In the genomic region with DNA sequence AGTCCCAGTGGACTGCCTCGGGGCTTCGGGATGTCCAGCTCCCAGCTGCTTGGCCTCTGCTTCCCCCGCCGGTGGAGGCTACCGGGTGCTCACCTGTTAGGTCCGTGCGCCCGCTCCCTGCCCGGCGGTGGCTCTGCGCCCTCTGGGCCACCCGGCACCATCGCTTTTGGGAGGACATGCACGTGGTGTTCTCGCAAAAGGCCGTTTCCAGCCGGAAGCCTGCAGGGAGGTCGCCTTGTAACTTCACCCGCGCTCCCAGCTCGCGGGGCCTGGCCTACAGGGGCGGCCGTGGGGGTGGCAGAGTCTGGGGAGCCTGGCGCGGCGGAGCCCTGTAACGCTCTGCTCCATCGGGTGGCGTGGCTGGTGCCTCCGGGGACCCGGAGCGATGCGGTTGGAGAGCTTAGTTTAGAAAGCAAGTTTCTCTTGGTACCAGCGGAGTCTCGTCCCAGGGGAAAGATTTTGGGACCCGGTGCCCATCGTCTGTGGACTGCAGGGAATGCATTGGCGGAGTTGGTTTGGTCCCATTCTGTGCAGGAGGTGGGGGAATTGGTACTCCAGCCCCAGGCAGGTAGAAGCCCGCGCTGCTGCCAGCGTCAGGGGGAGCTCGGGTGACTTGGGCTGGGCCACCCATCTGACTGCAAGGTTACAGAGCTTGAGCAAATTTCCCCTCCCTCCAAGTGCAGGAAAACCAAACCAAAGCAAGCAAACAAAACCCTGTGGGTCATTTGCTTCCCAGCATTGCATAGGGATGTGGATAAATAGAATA, we compare ENCODE assay signal across 8 cellular contexts. TPM values are rescaled to one million over a fixed set of nuclear protein-coding genes. Genes with fewer than 3 reads are reported as not detected.
A peak's percentile ranks its signal among the peaks of the same experiment; 100 is the strongest.
DNase-seq lines count a peak whose midpoint lies in the region; ATAC-seq, FAIRE-seq and TF ChIP-seq lines count a peak whose summit lies in the region.

No MANE protein-coding gene starts in this region.

- CTCF ChIA-PET in A549 (lab: Yijun Ruan, JAX) = interaction anchor here (1.0 to 2.2 kb wide), 7 partner anchors 18 to 153 kb away, joined by 3 to 5 read pairs (median 3); no protein-coding TSS in a partner anchor

- peaks cover 9% of the 10 kb centered on the region for H3K27me3 Mint-ChIP-seq in activated naive CD8-positive, alpha-beta T cell treated with anti-CD3 and anti-CD28 coated beads, Interleukin-2, amount 10 ng/mL, durations not matched to agents 7 days and 5 days

- no peak for DNase-seq in A549 (ENCODE audit: low read depth in 1 of 2, low spot score in 1 of 2)
- DNase-seq in RWPE2 (ENCODE audit: low spot score) = no peak
- peak; percentile 68 for DNase-seq in activated naive CD8-positive, alpha-beta T cell treated with anti-CD3 and anti-CD28 coated beads, Interleukin-2, amount 10 ng/mL, durations not matched to agents 7 days and 5 days
- DNase-seq in hypothalamus (lab: John Stamatoyannopoulos, UW) = peak in 26 of 51 donors; percentile 22 to 77 (median 52)
- no peak for DNase-seq in superior temporal gyrus (ENCODE audit: extremely low spot score)

- no peak for TF ChIP-seq EP300 in A549 (IDR thresholded peaks at IDR 0.05)

- H3K9ac ChIP-seq in skeletal muscle satellite cell (ENCODE audit: low read depth, low read length) = peak overlapping the region; percentile 77

- no peak for TF ChIP-seq CTCF in A549 (IDR thresholded peaks at IDR 0.05)
- no peak for TF ChIP-seq CTCF in RWPE2 (IDR thresholded peaks at IDR 0.05; ENCODE audit: poor library complexity, severe bottlenecking)

- H3K27me3 ChIP-seq in RWPE2 (ENCODE audit: insufficient read depth, poor library complexity, severe bottlenecking) = peaks cover 7% of the 10 kb centered on the region
- peaks cover 4% of the 10 kb centered on the region for H3K27me3 ChIP-seq in skeletal muscle satellite cell (ENCODE audit: control insufficient read depth, insufficient read depth, low read length)

- no peak for TF ChIP-seq RAD21 in A549 (conservative IDR thresholded peaks at IDR 0.05 in 1 of 2, IDR thresholded peaks at IDR 0.05 in 1 of 2)

- peaks cover 32% of the 10 kb centered on the region for H3K4me1 Mint-ChIP-seq in activated naive CD8-positive, alpha-beta T cell treated with anti-CD3 and anti-CD28 coated beads, Interleukin-2, amount 10 ng/mL, durations not matched to agents 7 days and 5 days

- H3K27ac ChIP-seq in A549 (peak overlapping the region; percentile 69 to 89), RWPE2 (ENCODE audit: poor library complexity, severe bottlenecking) (no peak overlapping the region)

- H3K4me2 ChIP-seq in A549 = peak overlapping the region; percentile 71
- H3K4me2 ChIP-seq in skeletal muscle satellite cell (ENCODE audit: low read length) = peak overlapping the region; percentile 97

- peaks cover 6% of the 10 kb centered on the region for H3K36me3 Mint-ChIP-seq in activated naive CD8-positive, alpha-beta T cell treated with anti-CD3 and anti-CD28 coated beads, Interleukin-2, amount 10 ng/mL, durations not matched to agents 7 days and 5 days

- H3K4me3 ChIP-seq in A549 (peak overlapping the region; percentile 69), RWPE2 (ENCODE audit: severe bottlenecking) (peak overlapping the region; percentile 60), skeletal muscle satellite cell (ENCODE audit: low read length) (peak overlapping the region; percentile 82)

- H3K4me1 ChIP-seq in A549 = peaks cover 19% of the 10 kb centered on the region; the same call in 2 of the 3 replicates
- no peaks in the 10 kb centered on the region for H3K4me1 ChIP-seq in RWPE2 (ENCODE audit: insufficient read depth, poor library complexity, severe bottlenecking)
- H3K4me1 ChIP-seq in skeletal muscle satellite cell (ENCODE audit: control insufficient read depth, insufficient read depth, low read length) = peaks cover 27% of the 10 kb centered on the region

- H3K4me3 Mint-ChIP-seq in activated naive CD8-positive, alpha-beta T cell treated with anti-CD3 and anti-CD28 coated beads, Interleukin-2, amount 10 ng/mL, durations not matched to agents 7 days and 5 days = peak overlapping the region; percentile 86

- TF ChIP-seq POLR2A in A549 (IDR thresholded peaks at IDR 0.05; ENCODE audit: low read length) = no peak

- POLR2A ChIA-PET in A549 (lab: Yijun Ruan, JAX) = interaction anchor here (0.7 to 1.6 kb wide), 2 partner anchors 12 to 107 kb away, joined by 3 to 8 read pairs; no protein-coding TSS in a partner anchor
- POLR2A ChIA-PET in activated naive CD8-positive, alpha-beta T cell treated with anti-CD3 and anti-CD28 coated beads, Interleukin-2, amount 10 ng/mL, durations not matched to agents 7 days and 5 days (lab: Charles Lee) = interaction anchor here (0.8 to 2.9 kb wide), 9 partner anchors 27 to 194 kb away, joined by 3 to 20 read pairs (median 4); no protein-coding TSS in a partner anchor

- no peaks in the 10 kb centered on the region for H3K9me3 Mint-ChIP-seq in activated naive CD8-positive, alpha-beta T cell treated with anti-CD3 and anti-CD28 coated beads, Interleukin-2, amount 10 ng/mL, durations not matched to agents 7 days and 5 days

- peak overlapping the region; percentile 75 for H3K27ac Mint-ChIP-seq in activated naive CD8-positive, alpha-beta T cell treated with anti-CD3 and anti-CD28 coated beads, Interleukin-2, amount 10 ng/mL, durations not matched to agents 7 days and 5 days

- 2% methylated on average over 13 of the region's 43 CpGs for WGBS in A549 (ENCODE audit: missing lambda C conversion rate)

- peak; percentile 77 to 82 for ATAC-seq in A549
- ATAC-seq in GM18868 (IDR thresholded peaks at IDR 0.05; ENCODE audit: unreplicated experiment) = peak; percentile 33
- peak; percentile 34 for ATAC-seq in HG03139 (IDR thresholded peaks at IDR 0.05; ENCODE audit: unreplicated experiment)
- ATAC-seq in RWPE2 (ENCODE audit: low read depth) = peak; percentile 60
- peak; percentile 69 for ATAC-seq in activated naive CD8-positive, alpha-beta T cell treated with anti-CD3 and anti-CD28 coated beads, Interleukin-2, amount 10 ng/mL, durations not matched to agents 7 days and 5 days (ENCODE audit: low read depth)

- no peaks in the 10 kb centered on the region for H3K36me3 ChIP-seq in RWPE2 (ENCODE audit: low read depth)
- no peaks in the 10 kb centered on the region for H3K36me3 ChIP-seq in skeletal muscle satellite cell (ENCODE audit: insufficient read depth, low read length)

- H3K9me3 ChIP-seq in A549 = no peaks in the 10 kb centered on the region
- no peaks in the 10 kb centered on the region for H3K9me3 ChIP-seq in RWPE2 (ENCODE audit: severe bottlenecking)
- no peaks in the 10 kb centered on the region for H3K9me3 ChIP-seq in skeletal muscle satellite cell (replicated peaks; ENCODE audit: low read length)

- FAIRE-seq in A549 (lab: Jason Lieb, UNC) = no peak

TF ChIP-seq in A549, 52 proteins besides CTCF, POLR2A, EP300 and RAD21 (continues in another document):
- TF ChIP-seq, protein P1, sequence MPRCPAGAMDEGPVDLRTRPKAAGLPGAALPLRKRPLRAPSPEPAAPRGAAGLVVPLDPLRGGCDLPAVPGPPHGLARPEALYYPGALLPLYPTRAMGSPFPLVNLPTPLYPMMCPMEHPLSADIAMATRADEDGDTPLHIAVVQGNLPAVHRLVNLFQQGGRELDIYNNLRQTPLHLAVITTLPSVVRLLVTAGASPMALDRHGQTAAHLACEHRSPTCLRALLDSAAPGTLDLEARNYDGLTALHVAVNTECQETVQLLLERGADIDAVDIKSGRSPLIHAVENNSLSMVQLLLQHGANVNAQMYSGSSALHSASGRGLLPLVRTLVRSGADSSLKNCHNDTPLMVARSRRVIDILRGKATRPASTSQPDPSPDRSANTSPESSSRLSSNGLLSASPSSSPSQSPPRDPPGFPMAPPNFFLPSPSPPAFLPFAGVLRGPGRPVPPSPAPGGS (IDR thresholded peaks at IDR 0.05) = no peak
- TF ChIP-seq MAFK (IDR thresholded peaks at IDR 0.05; ENCODE audit: partially characterized antibody) = no peak
- no peak for TF ChIP-seq MYC (IDR thresholded peaks at IDR 0.05; ENCODE audit: borderline replicate concordance, low read length)
- TF ChIP-seq NR3C1 (IDR thresholded peaks at IDR 0.05) = no peak
- TF ChIP-seq PHF8 (IDR thresholded peaks at IDR 0.05; ENCODE audit: borderline replicate concordance, low read depth) = 0 out of 2 replicates have a peak, but pooled peaks have one; percentile 26
- no peak for TF ChIP-seq EHF (CRISPR knock-in tag; IDR thresholded peaks at IDR 0.05)
- TF ChIP-seq ESRRA (IDR thresholded peaks at IDR 0.05; ENCODE audit: borderline replicate concordance, low read length) = no peak
- TF ChIP-seq, protein P2, sequence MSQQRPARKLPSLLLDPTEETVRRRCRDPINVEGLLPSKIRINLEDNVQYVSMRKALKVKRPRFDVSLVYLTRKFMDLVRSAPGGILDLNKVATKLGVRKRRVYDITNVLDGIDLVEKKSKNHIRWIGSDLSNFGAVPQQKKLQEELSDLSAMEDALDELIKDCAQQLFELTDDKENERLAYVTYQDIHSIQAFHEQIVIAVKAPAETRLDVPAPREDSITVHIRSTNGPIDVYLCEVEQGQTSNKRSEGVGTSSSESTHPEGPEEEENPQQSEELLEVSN (IDR thresholded peaks at IDR 0.05; ENCODE audit: borderline replicate concordance, low read depth) = 0 out of 2 replicates have a peak, but pooled peaks have one; percentile 19
- TF ChIP-seq, protein P3, sequence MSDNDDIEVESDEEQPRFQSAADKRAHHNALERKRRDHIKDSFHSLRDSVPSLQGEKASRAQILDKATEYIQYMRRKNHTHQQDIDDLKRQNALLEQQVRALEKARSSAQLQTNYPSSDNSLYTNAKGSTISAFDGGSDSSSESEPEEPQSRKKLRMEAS (IDR thresholded peaks at IDR 0.05) = peak; percentile 60; the same call in 1 of the 2 replicates
- TF ChIP-seq RFX5 (IDR thresholded peaks at IDR 0.05) = no peak
- TF ChIP-seq, protein P4, sequence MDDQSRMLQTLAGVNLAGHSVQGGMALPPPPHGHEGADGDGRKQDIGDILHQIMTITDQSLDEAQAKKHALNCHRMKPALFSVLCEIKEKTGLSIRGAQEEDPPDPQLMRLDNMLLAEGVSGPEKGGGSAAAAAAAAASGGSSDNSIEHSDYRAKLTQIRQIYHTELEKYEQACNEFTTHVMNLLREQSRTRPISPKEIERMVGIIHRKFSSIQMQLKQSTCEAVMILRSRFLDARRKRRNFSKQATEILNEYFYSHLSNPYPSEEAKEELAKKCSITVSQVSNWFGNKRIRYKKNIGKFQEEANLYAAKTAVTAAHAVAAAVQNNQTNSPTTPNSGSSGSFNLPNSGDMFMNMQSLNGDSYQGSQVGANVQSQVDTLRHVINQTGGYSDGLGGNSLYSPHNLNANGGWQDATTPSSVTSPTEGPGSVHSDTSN (IDR thresholded peaks at IDR 0.05) = no peak
- no peak for TF ChIP-seq RARB (CRISPR knock-in tag; IDR thresholded peaks at IDR 0.05)

RNA-seq across cellular contexts. Expression of a gene that starts 0.7 kb away (rescaled TPM):
- polyA plus RNA-seq in A549 (2011; rRNA removed) (6.3 and 7.2 TPM in 2 replicates), A549 (2017; fragmentation: RNase III; extraction: RNeasy Plus Mini Kit Qiagen cat#74134 plus additional on column Dnase treatment) (2.8 to 3.1 TPM (median 2.9 TPM) in 3 replicates)
- 2.5 and 3.6 TPM in 2 replicates for polyA plus RNA-seq in A549 (2012; cell fraction: cytosol; rRNA removed)
- 4.7 and 6.9 TPM in 2 replicates for polyA plus RNA-seq in A549 (2012; cell fraction: nucleus; rRNA removed)
- polyA minus RNA-seq in A549 (2011; rRNA and poly(A)+ RNA removed) = 7.4 and 8.3 TPM in 2 replicates
- 10 to 100 TPM; 78.7 to 89.9 TPM for total RNA-seq in activated naive CD8-positive, alpha-beta T cell treated with anti-CD3 and anti-CD28 coated beads, Interleukin-2, amount 10 ng/mL, durations not matched to agents 7 days and 5 days
- 4.2 and 15.7 TPM in 2 replicates for total RNA-seq in skeletal muscle satellite cell (2012; rRNA removed)

Comparison
In these comparisons a context has a peak if more than half of its experiments do, and no peak if none do; other contexts are left out.
1. DNase-seq: peak in activated naive CD8-positive, alpha-beta T cell treated with anti-CD3 and anti-CD28 coated beads, Interleukin-2, amount 10 ng/mL, durations not matched to agents 7 days and 5 days (single experiment) and hypothalamus (26 of 51); none in A549 (0 of 2), RWPE2 (single experiment) and superior temporal gyrus (single experiment).
2. Peak in every context shown above with its lines, with median percentiles within 50 percentile points of each other: ATAC-seq and H3K4me3 ChIP-seq.